In the genomic region with DNA sequence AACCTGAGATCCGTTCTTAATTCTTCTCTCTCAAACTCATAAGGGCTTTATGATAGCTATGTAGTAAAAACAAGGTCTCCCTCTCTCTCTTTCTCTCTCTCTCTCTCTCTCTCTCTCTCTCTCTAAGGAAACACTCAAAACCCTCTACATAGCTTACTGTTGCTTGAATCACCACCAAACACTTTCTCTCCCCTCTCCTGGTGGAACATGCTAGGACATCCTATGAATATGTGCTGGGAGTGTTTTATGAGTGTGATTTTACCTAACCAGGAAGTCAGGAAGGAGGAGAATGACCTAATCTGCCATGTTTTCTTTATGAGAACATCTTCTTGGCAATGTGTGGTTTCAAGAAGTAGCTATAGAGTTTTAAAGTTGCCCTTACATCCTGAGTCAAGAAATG, we compare ENCODE assay signal across 8 cellular contexts.
DNase-seq lines count a peak whose midpoint lies in the region; ATAC-seq, FAIRE-seq and TF ChIP-seq lines count a peak whose summit lies in the region.
"Not testable (repeated sequence)": the region's sequence is repeated elsewhere in the genome, so short reads cannot be mapped to it uniquely, and the experiment has no call there.

No MANE protein-coding gene starts in this region.

- not testable (repeated sequence) for H3K36me3 ChIP-seq in GM23248 (ENCODE audit: low read depth); MG63; endothelial cell of umbilical vein (ENCODE audit: control insufficient read depth in 2 of 2, extremely low read depth in 1 of 2, insufficient read depth in 2 of 2, low read length in 2 of 2)

- peak; percentile 63 for ATAC-seq in left colon

- not testable (repeated sequence) for BruUV-seq in endothelial cell of umbilical vein (replicated peaks; lab: Mats Ljungman, UMichigan)

- not testable (repeated sequence) for H3K9ac ChIP-seq in GM23248; endothelial cell of umbilical vein (replicated peaks; ENCODE audit: extremely low read depth, insufficient read depth, low read length)

- not testable (repeated sequence) for H3K9me2 ChIP-seq in GM23248 (ENCODE audit: insufficient read depth)

- TF ChIP-seq CTCF in AG10803 (conservative IDR thresholded peaks at IDR 0.05; ENCODE audit: low read length); astrocyte of the spinal cord (IDR thresholded peaks at IDR 0.05; ENCODE audit: low read depth, low read length); endothelial cell of umbilical vein (IDR thresholded peaks at IDR 0.05; ENCODE audit: extremely low read depth in 1 of 2, insufficient read depth in 1 of 2, low read depth in 1 of 2, low read length in 2 of 2); foreskin fibroblast (IDR thresholded peaks at IDR 0.05; ENCODE audit: low read depth, low read length): not testable (repeated sequence)

- not testable (repeated sequence) for H3K27me3 ChIP-seq in GM23248 (replicated peaks; ENCODE audit: insufficient read depth); MG63; endothelial cell of umbilical vein (ENCODE audit: control insufficient read depth in 2 of 2, insufficient read depth in 2 of 2, low read length in 2 of 2)

- H3K9me3 ChIP-seq in GM23248 (ENCODE audit: low read depth); MG63; endothelial cell of umbilical vein (replicated peaks; ENCODE audit: control insufficient read depth, insufficient read depth, low read length): not testable (repeated sequence)

- dilution Hi-C loops in endothelial cell of umbilical vein (cut with MboI; ENCODE audit: extremely low pct_ligation_motif_present, low sequenced_read_pairs): not testable (repeated sequence)

- 0 out of 2 replicates have a peak overlapping the region, but pooled peaks have one; percentile 45 for H2AFZ ChIP-seq in GM23248
- not testable (repeated sequence) for H2AFZ ChIP-seq in endothelial cell of umbilical vein (ENCODE audit: low read depth, low read length)

- H3K4me3 ChIP-seq in AG10803 (ENCODE audit: low read length); GM23248; MG63; astrocyte of the spinal cord (ENCODE audit: low read depth, low read length); endothelial cell of umbilical vein (replicated peaks in 1 of 3; ENCODE audit: insufficient read depth in 1 of 3, low read depth in 1 of 3, low read length in 3 of 3); foreskin fibroblast (ENCODE audit: low read depth in 1 of 2, low read length in 2 of 2): not testable (repeated sequence)

- not testable (repeated sequence) for H3K4me2 ChIP-seq in GM23248 (ENCODE audit: unreplicated experiment); endothelial cell of umbilical vein (ENCODE audit: insufficient read depth, low read length)

- not testable (repeated sequence) for TF ChIP-seq POLR2A in endothelial cell of umbilical vein (IDR thresholded peaks at IDR 0.05; ENCODE audit: low read depth, low read length)

- 97 to 100% methylated on average over 1 of the region's 1 CpG for WGBS in GM23248 (ENCODE audit: low coverage in 1 of 2, low lambda C conversion rate in 2 of 2, missing lambda C conversion rate in 2 of 2), 2 experiments

- CTCF ChIA-PET in endothelial cell of umbilical vein (lab: Charles Lee): not testable (repeated sequence)

- not testable (repeated sequence) for H3K9me1 ChIP-seq in endothelial cell of umbilical vein (replicated peaks; ENCODE audit: control insufficient read depth, extremely low read depth, insufficient read depth, low read length)

- H3K27ac ChIP-seq in GM23248; endothelial cell of umbilical vein (ENCODE audit: insufficient read depth, low read depth, low read length): not testable (repeated sequence)

- intact Hi-C loops in endothelial cell of umbilical vein (cut with micrococcal nuclease); left colon (cut with DNase I, micrococcal nuclease): not testable (repeated sequence)

- not testable (repeated sequence) for H4K20me1 ChIP-seq in GM23248 (ENCODE audit: insufficient read depth); endothelial cell of umbilical vein (replicated peaks; ENCODE audit: control insufficient read depth, extremely low read depth, insufficient read depth, low read length)

- FAIRE-seq in endothelial cell of umbilical vein (lab: Jason Lieb, UNC): not testable (repeated sequence)

- H3K4me1 ChIP-seq in GM23248 (ENCODE audit: insufficient read depth) (peaks cover 24% of the 10 kb centered on the region), endothelial cell of umbilical vein (ENCODE audit: control insufficient read depth, extremely low read depth, insufficient read depth, low read length) (peaks cover 12% of the 10 kb centered on the region)

- POLR2A ChIA-PET in endothelial cell of umbilical vein (lab: Charles Lee): not testable (repeated sequence)

- in situ Hi-C loops in GM23248 (cut with MboI); astrocyte of the spinal cord (cut with HindIII; ENCODE audit: low sequenced_read_pairs): not testable (repeated sequence)

- H3F3A ChIP-seq in GM23248 (ENCODE audit: insufficient read depth): peaks cover 16% of the 10 kb centered on the region; the same call in 1 of the 2 replicates

- DNase-seq in AG10803 (ENCODE audit: low read depth) (peak; percentile 3), GM23248 (peak; percentile 34), MG63 (peak; percentile 12), astrocyte of the spinal cord (ENCODE audit: low read depth, low spot score) (peak; percentile 48), endothelial cell of umbilical vein (ENCODE audit: low read depth, low spot score) (peak; percentile 9), foreskin fibroblast (peak; percentile 59 to 75), renal cortical epithelial cell (ENCODE audit: low read depth) (peak; percentile 13)
- DNase-seq in left colon: not testable (repeated sequence)

- not testable (repeated sequence) for H3K79me2 ChIP-seq in GM23248 (ENCODE audit: insufficient read depth); endothelial cell of umbilical vein (ENCODE audit: control insufficient read depth, insufficient read depth, low read length)
